18 cellular contexts compared by ENCODE assay signal in genomic region chr6:22064558-22064957, GRCh38.
"Had no signal": no experiment of that assay in that cellular context is flagged by ENCODE, and none has a peak within 500 bp of the region (broad histone marks: within the 10 kb centered on the region; RNA-seq: fewer than 3 reads in every experiment).

No MANE protein-coding gene starts in this region.

- H3K4me3 ChIP-seq: colonic mucosa, esophagus squamous epithelium, mucosa of descending colon, right atrium auricular region, skin epidermis, transverse colon had no signal

- DNase-seq: activated CD4-positive, alpha-beta memory T cell treated with anti-CD3 and anti-CD28 coated beads, Interleukin-2, amount 10 ng/mL, durations not matched to agents 7 days and 5 days; activated CD8-positive, alpha-beta memory T cell treated with anti-CD3 and anti-CD28 coated beads, Interleukin-2, amount 50 U/mL, for 4 hours; activated naive CD4-positive, alpha-beta T cell treated with Interleukin-2 at 50 U/mL for 16 hours; caudate nucleus; colonic mucosa; esophagus squamous epithelium; foreskin fibroblast; glutamatergic neuron; mammary epithelial cell; mucosa of descending colon; naive thymus-derived CD8-positive, alpha-beta T cell; T-helper 9 cell; transverse colon had no signal

- H3K36me3 ChIP-seq: colonic mucosa, esophagus squamous epithelium, neutrophil, right atrium auricular region, transverse colon had no signal

- H3K27ac ChIP-seq: colonic mucosa, esophagus squamous epithelium, neutrophil, right atrium auricular region, skin epidermis, transverse colon, VCaP had no signal

- H3K9me3 ChIP-seq: colonic mucosa, esophagus squamous epithelium, mucosa of descending colon, neutrophil, right atrium auricular region, transverse colon had no signal

- H3K27me3 ChIP-seq: colonic mucosa, esophagus squamous epithelium, neutrophil, right atrium auricular region, transverse colon had no signal

- H3K4me1 ChIP-seq: colonic mucosa had no signal

- ATAC-seq: left lobe of liver; mucosa of descending colon; naive thymus-derived CD8-positive, alpha-beta T cell had no signal
